ENCODE assay signal across 23 cellular contexts in the genomic region with DNA sequence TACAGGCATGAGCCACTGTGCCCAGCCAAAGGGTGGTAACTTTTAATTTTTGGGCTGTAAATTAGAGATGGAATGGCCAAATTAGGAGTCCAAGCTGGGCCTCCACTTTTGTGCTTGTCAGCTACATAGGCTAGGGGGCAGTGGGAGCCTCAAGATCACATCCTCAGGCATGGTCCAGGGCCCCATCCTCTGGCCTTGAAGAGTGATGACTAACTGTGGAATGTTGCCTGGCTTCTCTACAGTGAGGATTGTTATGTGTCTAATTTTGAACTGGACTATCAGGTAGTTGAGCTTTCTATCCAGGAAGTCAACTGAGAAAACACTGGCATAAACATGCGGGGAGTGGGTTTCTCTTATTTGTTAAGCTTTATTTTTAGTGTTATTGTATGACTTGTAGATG. TPM values are rescaled to one million over a fixed set of nuclear protein-coding genes. Genes with fewer than 3 reads are reported as not detected.
A peak's percentile ranks its signal among the peaks of the same experiment; 100 is the strongest.
DNase-seq lines count a peak whose midpoint lies in the region; ATAC-seq, FAIRE-seq and TF ChIP-seq lines count a peak whose summit lies in the region.
"Had no signal": no experiment of that assay in that cellular context is flagged by ENCODE, and none has a peak within 500 bp of the region (broad histone marks: within the 10 kb centered on the region; RNA-seq: fewer than 3 reads in every experiment).

No MANE protein-coding gene starts in this region.

- H3K9me3 ChIP-seq in HepG2 (ENCODE audit: low read length): no peaks in the 10 kb centered on the region
- no peaks in the 10 kb centered on the region for H3K9me3 ChIP-seq in right lobe of liver
- H3K9me3 ChIP-seq: A549, BLaER1, lower lobe of right lung had no signal

- ATAC-seq in HepG2 (no peak; the same call in 2 of the 3 replicates), right lobe of liver (no peak)
- ATAC-seq: A549; activated T-helper 17 cell treated with anti-CD3 and anti-CD28 coated beads, Interleukin-2, amount 50 U/mL, for 72 hours; lower lobe of right lung had no signal

- no peaks in the 10 kb centered on the region for H4K20me1 ChIP-seq in HepG2 (ENCODE audit: insufficient read depth, low read length)
- H4K20me1 ChIP-seq: BLaER1 had no signal

- H3K27ac ChIP-seq in HepG2 (ENCODE audit: extremely low read length, insufficient read depth, low read length) (no peak overlapping the region), right lobe of liver (no peak overlapping the region)
- H3K27ac ChIP-seq: A549, BLaER1, lower lobe of right lung had no signal

- CTCF ChIA-PET in HepG2 (lab: Yijun Ruan, JAX; ENCODE audit: low intra/inter-chr PET ratio, low total read pairs): no interaction called here

- no peak overlapping the region for H2AFZ ChIP-seq in HepG2 (ENCODE audit: low read length)

- H3K79me2 ChIP-seq in HepG2 (ENCODE audit: insufficient read depth, low read length): no peaks in the 10 kb centered on the region

- H3K36me3 ChIP-seq in HepG2 (replicated peaks in 1 of 2; ENCODE audit: control insufficient read depth in 1 of 2, insufficient read depth in 2 of 2, low read length in 2 of 2) (no peaks in the 10 kb centered on the region), right lobe of liver (no peaks in the 10 kb centered on the region)
- H3K36me3 ChIP-seq: BLaER1, lower lobe of right lung had no signal

- WGBS in HepG2 (ENCODE audit: low lambda C conversion rate): 38% methylated on average over 1 of the region's 1 CpG
- WGBS in right lobe of liver (ENCODE audit: insufficient coverage, low coverage, low lambda C conversion rate, missing lambda C conversion rate): 100% methylated on average over 1 of the region's 1 CpG

- no TSS peak for BruUV-seq in HepG2 (replicated peaks; lab: Mats Ljungman, UMichigan)

- no peak for TF ChIP-seq EP300 in HepG2 (IDR thresholded peaks at IDR 0.05; ENCODE audit: low read depth in 2 of 2, low read length in 2 of 2)
- TF ChIP-seq EP300 in HepG2 (CRISPR knock-in tag; IDR thresholded peaks at IDR 0.05; ENCODE audit: borderline replicate concordance): no peak

- H3K27me3 ChIP-seq in HepG2 (ENCODE audit: control insufficient read depth in 1 of 2, insufficient read depth in 2 of 2, low read length in 2 of 2): peaks cover 0 to 14% of the 10 kb centered on the region in 2 experiments; a peak in 3 of 5 replicates
- H3K27me3 ChIP-seq in right lobe of liver: no peaks in the 10 kb centered on the region
- H3K27me3 ChIP-seq: BLaER1 had no signal

- H3K4me2 ChIP-seq in HepG2 (ENCODE audit: low read depth, low read length): no peak overlapping the region
- H3K4me2 ChIP-seq: A549, BLaER1 had no signal

- no peak for TF ChIP-seq POLR2A in HepG2 (IDR thresholded peaks at IDR 0.05; ENCODE audit: insufficient read depth in 1 of 2, low read depth in 2 of 2, low read length in 2 of 2)
- TF ChIP-seq POLR2A in right lobe of liver (IDR thresholded peaks at IDR 0.05): no peak

- in situ Hi-C loops in HepG2 (cut with HindIII; ENCODE audit: extremely low pct_ligation_motif_present, low pct_unique_long_range_greater_than_20kb): no loop called here

- intact Hi-C loops in HepG2 (cut with micrococcal nuclease; ENCODE audit: unreplicated experiment) (no loop called here), right lobe of liver (cut with DNase I) (no loop called here)

- no peak for TF ChIP-seq CTCF in HepG2 (CRISPR knock-in tag; IDR thresholded peaks at IDR 0.05)
- no peak for TF ChIP-seq CTCF in right lobe of liver (IDR thresholded peaks at IDR 0.05)

- DNase-seq in HepG2 (ENCODE audit: low spot score): no peak
- DNase-seq in right lobe of liver: no peak
- DNase-seq in amniotic epithelial cell (ENCODE audit: low read depth): peak; percentile 47
- DNase-seq in glomerular visceral epithelial cell (ENCODE audit: extremely low spot score): peak; percentile 40
- DNase-seq in urothelium cell line (ENCODE audit: low spot score): peak; percentile 12
- DNase-seq in activated CD4-positive, alpha-beta T cell treated with anti-CD3 and anti-CD28 coated beads for 48 hours: no peak
- DNase-seq in NCI-H2081 (lab: John Stamatoyannopoulos, UW): no peak
- no peak for DNase-seq in NCI-H526 treated with DMSO at 0.1 percent for 48 hours (lab: John Stamatoyannopoulos, UW)
- DNase-seq: activated CD4-positive, alpha-beta T cell treated with anti-CD3 and anti-CD28 coated beads, Interleukin-2, amount 10 ng/mL, durations not matched to agents 24 days and 14 days; activated naive CD8-positive, alpha-beta T cell treated with anti-CD3 and anti-CD28 coated beads for 36 hours; GF-D8; lower lobe of right lung; NCI-H1436 treated with DMSO at 0.1 percent for 48 hours; NCI-H748 treated with DMSO at 0.1 percent for 48 hours; occipital lobe; retina; SHP77 treated with DMSO at 0.1 percent for 48 hours; stimulated activated CD8-positive, alpha-beta memory T cell treated with anti-CD3 and anti-CD28 coated beads, Interleukin-4, amount 100 ng/mL, for 48 hours; substantia nigra had no signal

- FAIRE-seq in HepG2 (lab: Jason Lieb, UNC): no peak
- no peak for FAIRE-seq in urothelium cell line (lab: Jason Lieb, UNC)
- FAIRE-seq: A549, D721Med had no signal

- TF ChIP-seq RAD21 in HepG2 (CRISPR knock-in tag; IDR thresholded peaks at IDR 0.05): no peak

- POLR2A ChIA-PET in HepG2 (lab: Yijun Ruan, JAX): no interaction called here

- H3K9ac ChIP-seq in HepG2 (ENCODE audit: insufficient read depth, low read depth, low read length): no peak overlapping the region
- H3K9ac ChIP-seq: BLaER1 had no signal

- H3K4me1 ChIP-seq in HepG2 (ENCODE audit: insufficient read depth, low read length) (no peaks in the 10 kb centered on the region), right lobe of liver (no peaks in the 10 kb centered on the region)
- H3K4me1 ChIP-seq: A549, lower lobe of right lung had no signal

- H3K4me3 ChIP-seq in HepG2 (replicated peaks in 1 of 3; ENCODE audit: insufficient read depth in 1 of 3, low read depth in 2 of 3, low read length in 3 of 3): no peak overlapping the region
- no peak overlapping the region for H3K4me3 ChIP-seq in right lobe of liver
- H3K4me3 ChIP-seq: A549, BLaER1, lower lobe of right lung had no signal

TF ChIP-seq in HepG2, 621 proteins besides CTCF, POLR2A, EP300 and RAD21:
- peak; percentile 22; the same call in 1 of the 2 replicates for TF ChIP-seq FOSL2 (CRISPR knock-in tag; IDR thresholded peaks at IDR 0.05)
- no peak for TF ChIP-seq ZNF746 (CRISPR knock-in tag; IDR thresholded peaks at IDR 0.05)

RNA-seq across cellular contexts. Expression of a gene that starts 33.0 kb away (rescaled TPM):
- total RNA-seq in HepG2 (2016; rRNA removed; fragmentation: Illumina TruSeq; extraction: Trizol): 3.9 and 6.1 TPM in 2 replicates
- 1.4 and 1.8 TPM in 2 replicates for total RNA-seq in HepG2 (2016; cell fraction: cytosol; rRNA removed; fragmentation: Illumina TruSeq; extraction: Trizol; ENCODE audit: low read depth)
- 4.1 and 5.7 TPM in 2 replicates for total RNA-seq in HepG2 (2016; cell fraction: insoluble cytoplasmic fraction; rRNA removed; fragmentation: Illumina TruSeq; extraction: Trizol)
- 6.1 and 7.7 TPM in 2 replicates for total RNA-seq in HepG2 (2016; cell fraction: membrane; rRNA removed; fragmentation: Illumina TruSeq; extraction: Trizol)
- 4.9 and 5.6 TPM in 2 replicates for total RNA-seq in HepG2 (2016; cell fraction: nucleus; rRNA removed; fragmentation: Illumina TruSeq; extraction: Trizol)
- polyA plus RNA-seq in HepG2 (2011; rRNA removed): 8.5 and 11.5 TPM in 2 replicates
- 3.6 and 4.5 TPM in 2 replicates for polyA plus RNA-seq in HepG2 (2011; cell fraction: cytosol; rRNA removed)
- 6.7 and 9.8 TPM in 2 replicates for polyA plus RNA-seq in HepG2 (2011; cell fraction: nucleus; rRNA removed)
- polyA plus RNA-seq in HepG2 (2012): 9.4 and 14.3 TPM in 2 replicates
- 2.4 and 2.5 TPM in 2 replicates for polyA plus RNA-seq in HepG2 (2016; cell fraction: cytosol; fragmentation: Illumina TruSeq; extraction: Trizol; ENCODE audit: low read depth)
- 8.0 and 8.5 TPM in 2 replicates for polyA plus RNA-seq in HepG2 (2016; cell fraction: insoluble cytoplasmic fraction; fragmentation: Illumina TruSeq; extraction: Trizol; ENCODE audit: low read depth)
- polyA plus RNA-seq in HepG2 (2016; cell fraction: membrane; fragmentation: Illumina TruSeq; extraction: Trizol; ENCODE audit: low read depth): 6.7 and 7.8 TPM in 2 replicates
- 11.1 and 12.2 TPM in 2 replicates for polyA plus RNA-seq in HepG2 (2016; cell fraction: nucleus; fragmentation: Illumina TruSeq; extraction: Trizol; ENCODE audit: insufficient read depth, low read depth)
- polyA minus RNA-seq in HepG2 (2011; rRNA and poly(A)+ RNA removed; ENCODE audit: low replicate concordance): 3.0 and 5.4 TPM in 2 replicates
- polyA minus RNA-seq in HepG2 (2011; cell fraction: cytosol; rRNA and poly(A)+ RNA removed): 7.0 and 10.4 TPM in 2 replicates
- 14.4 and 15.4 TPM in 2 replicates for polyA minus RNA-seq in HepG2 (2011; cell fraction: nucleus; rRNA and poly(A)+ RNA removed)
- 10 to 100 TPM in 2 of 6 experiments, 1 to 10 TPM in 4; 3.3 to 15.6 (median 6.1) TPM for total RNA-seq in right lobe of liver

Comparison
In these comparisons a context has a peak if more than half of its experiments do, and no peak if none do; other contexts are left out.
1. DNase-seq: peak in amniotic epithelial cell (single experiment), glomerular visceral epithelial cell (single experiment) and urothelium cell line (single experiment); none in HepG2 (single experiment), right lobe of liver (0 of 3), activated CD4-positive, alpha-beta T cell treated with anti-CD3 and anti-CD28 coated beads for 48 hours (single experiment), NCI-H2081 (0 of 2) and NCI-H526 treated with DMSO at 0.1 percent for 48 hours (single experiment).